In genomic region chr10:68870545-68871104, GRCh38 we compare ENCODE assay signal across 1 cellular context.
TF ChIP-seq lines count a peak whose summit lies in the region.

No MANE protein-coding gene starts in this region.

TF ChIP-seq in H1, 55 proteins besides CTCF, POLR2A, EP300 and RAD21:
- TF ChIP-seq BRCA1 (IDR thresholded peaks at IDR 0.05; ENCODE audit: low read depth, low read length) = no peak
TF ChIP-seq in H1: peak in this region for 0.
